ENCODE assay signal across 1 cellular context in the genomic region with DNA sequence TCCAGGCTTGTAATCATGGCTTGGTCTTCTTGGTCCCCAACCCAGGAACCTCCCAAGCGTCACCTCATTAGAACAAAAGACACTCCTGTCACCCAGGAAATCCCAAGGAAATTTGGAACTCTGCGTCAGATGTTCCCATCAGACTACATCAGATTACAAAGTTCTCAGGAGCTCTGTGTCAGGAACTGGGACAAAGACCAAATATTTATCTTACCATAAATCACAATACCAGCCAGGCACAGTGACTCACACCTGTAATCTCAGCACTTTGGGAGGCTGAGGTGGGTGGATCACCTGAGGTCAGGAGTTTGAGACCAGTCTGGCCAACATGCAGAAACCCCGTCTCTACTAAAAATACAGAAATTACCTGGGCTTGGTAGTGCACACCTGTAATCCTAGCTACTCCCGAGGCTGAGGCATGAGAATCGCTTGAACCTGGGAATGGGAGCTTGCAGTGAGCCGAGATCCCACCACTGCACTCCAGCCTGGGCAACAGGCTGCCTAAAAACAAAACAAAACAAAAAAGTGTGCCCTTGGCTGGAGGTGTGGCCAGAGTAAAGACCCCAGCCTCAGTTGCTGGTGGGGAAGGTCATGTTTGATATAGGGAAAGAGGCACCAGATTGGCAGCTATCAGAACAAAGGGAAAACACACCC.
TF ChIP-seq lines count a peak whose summit lies in the region.

No MANE protein-coding gene starts in this region.

TF ChIP-seq in HEK293, 187 proteins besides CTCF, POLR2A, EP300 and RAD21 (continued from another document):
- TF ChIP-seq, protein P1, sequence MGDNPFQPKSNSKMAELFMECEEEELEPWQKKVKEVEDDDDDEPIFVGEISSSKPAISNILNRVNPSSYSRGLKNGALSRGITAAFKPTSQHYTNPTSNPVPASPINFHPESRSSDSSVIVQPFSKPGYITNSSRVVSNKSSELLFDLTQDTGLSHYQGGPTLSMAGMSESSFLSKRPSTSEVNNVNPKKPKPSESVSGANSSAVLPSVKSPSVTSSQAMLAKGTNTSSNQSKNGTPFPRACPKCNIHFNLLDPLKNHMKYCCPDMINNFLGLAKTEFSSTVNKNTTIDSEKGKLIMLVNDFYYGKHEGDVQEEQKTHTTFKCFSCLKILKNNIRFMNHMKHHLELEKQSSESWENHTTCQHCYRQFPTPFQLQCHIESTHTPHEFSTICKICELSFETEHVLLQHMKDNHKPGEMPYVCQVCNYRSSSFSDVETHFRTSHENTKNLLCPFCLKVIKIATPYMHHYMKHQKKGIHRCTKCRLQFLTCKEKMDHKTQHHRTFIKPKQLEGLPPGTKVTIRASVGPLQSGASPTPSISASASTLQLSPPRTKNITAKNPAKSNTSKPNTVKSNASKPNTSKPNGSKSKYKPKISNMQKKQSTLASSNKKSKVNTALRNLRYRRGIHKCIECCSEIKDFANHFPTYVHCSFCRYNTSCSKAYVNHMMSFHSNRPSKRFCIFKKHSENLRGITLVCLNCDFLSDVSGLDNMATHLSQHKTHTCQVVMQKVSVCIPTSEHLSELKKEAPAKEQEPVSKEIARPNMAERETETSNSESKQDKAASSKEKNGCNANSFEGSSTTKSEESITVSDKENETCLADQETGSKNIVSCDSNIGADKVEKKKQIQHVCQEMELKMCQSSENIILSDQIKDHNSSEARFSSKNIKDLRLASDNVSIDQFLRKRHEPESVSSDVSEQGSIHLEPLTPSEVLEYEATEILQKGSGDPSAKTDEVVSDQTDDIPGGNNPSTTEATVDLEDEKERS (tag by site-specific recombination; IDR thresholded peaks at IDR 0.05): no peak
- TF ChIP-seq ZNF48 (tag by site-specific recombination; IDR thresholded peaks at IDR 0.05) (no peak), KLF9 (tag by site-specific recombination; IDR thresholded peaks at IDR 0.05; ENCODE audit: low read depth) (no peak), ZNF664 (tag by site-specific recombination; IDR thresholded peaks at IDR 0.05) (no peak), ZNF501 (tag by site-specific recombination; IDR thresholded peaks at IDR 0.05) (no peak), ZNF626 (tag by site-specific recombination; IDR thresholded peaks at IDR 0.05) (no peak), ZNF510 (tag by site-specific recombination; IDR thresholded peaks at IDR 0.05; ENCODE audit: insufficient replicate concordance) (no peak), MEIS1 (CRISPR knock-in tag; IDR thresholded peaks at IDR 0.05; ENCODE audit: borderline replicate concordance) (no peak; the same call in 1 of the 2 replicates), ZNF19 (tag by site-specific recombination; IDR thresholded peaks at IDR 0.05; ENCODE audit: low read depth) (no peak), HOXC10 (CRISPR knock-in tag; IDR thresholded peaks at IDR 0.05) (no peak), ZNF747 (tag by site-specific recombination; IDR thresholded peaks at IDR 0.05) (no peak), ZNF138 (tag by site-specific recombination; IDR thresholded peaks at IDR 0.05; ENCODE audit: borderline replicate concordance) (no peak), ZNF473 (tag by site-specific recombination; IDR thresholded peaks at IDR 0.05) (no peak)
- TF ChIP-seq, protein P2, sequence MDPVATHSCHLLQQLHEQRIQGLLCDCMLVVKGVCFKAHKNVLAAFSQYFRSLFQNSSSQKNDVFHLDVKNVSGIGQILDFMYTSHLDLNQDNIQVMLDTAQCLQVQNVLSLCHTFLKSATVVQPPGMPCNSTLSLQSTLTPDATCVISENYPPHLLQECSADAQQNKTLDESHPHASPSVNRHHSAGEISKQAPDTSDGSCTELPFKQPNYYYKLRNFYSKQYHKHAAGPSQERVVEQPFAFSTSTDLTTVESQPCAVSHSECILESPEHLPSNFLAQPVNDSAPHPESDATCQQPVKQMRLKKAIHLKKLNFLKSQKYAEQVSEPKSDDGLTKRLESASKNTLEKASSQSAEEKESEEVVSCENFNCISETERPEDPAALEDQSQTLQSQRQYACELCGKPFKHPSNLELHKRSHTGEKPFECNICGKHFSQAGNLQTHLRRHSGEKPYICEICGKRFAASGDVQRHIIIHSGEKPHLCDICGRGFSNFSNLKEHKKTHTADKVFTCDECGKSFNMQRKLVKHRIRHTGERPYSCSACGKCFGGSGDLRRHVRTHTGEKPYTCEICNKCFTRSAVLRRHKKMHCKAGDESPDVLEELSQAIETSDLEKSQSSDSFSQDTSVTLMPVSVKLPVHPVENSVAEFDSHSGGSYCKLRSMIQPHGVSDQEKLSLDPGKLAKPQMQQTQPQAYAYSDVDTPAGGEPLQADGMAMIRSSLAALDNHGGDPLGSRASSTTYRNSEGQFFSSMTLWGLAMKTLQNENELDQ (tag by site-specific recombination; IDR thresholded peaks at IDR 0.05; ENCODE audit: low read depth): no peak
- TF ChIP-seq, protein P3, sequence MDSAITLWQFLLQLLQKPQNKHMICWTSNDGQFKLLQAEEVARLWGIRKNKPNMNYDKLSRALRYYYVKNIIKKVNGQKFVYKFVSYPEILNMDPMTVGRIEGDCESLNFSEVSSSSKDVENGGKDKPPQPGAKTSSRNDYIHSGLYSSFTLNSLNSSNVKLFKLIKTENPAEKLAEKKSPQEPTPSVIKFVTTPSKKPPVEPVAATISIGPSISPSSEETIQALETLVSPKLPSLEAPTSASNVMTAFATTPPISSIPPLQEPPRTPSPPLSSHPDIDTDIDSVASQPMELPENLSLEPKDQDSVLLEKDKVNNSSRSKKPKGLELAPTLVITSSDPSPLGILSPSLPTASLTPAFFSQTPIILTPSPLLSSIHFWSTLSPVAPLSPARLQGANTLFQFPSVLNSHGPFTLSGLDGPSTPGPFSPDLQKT (IDR thresholded peaks at IDR 0.05; ENCODE audit: borderline replicate concordance, low read depth, low read length): no peak
